Comparison of ENCODE assay signal across 8 cellular contexts in genomic region chr14:23034498-23035302, GRCh38. TPM values are rescaled to one million over a fixed set of nuclear protein-coding genes. Genes with fewer than 3 reads are reported as not detected.
A peak's percentile ranks its signal among the peaks of the same experiment; 100 is the strongest.
DNase-seq lines count a peak whose midpoint lies in the region; ATAC-seq, FAIRE-seq and TF ChIP-seq lines count a peak whose summit lies in the region.

Gene PSMB5 (minus strand): TSS chr14:23034900. CDS start chr14:23034881, 19 bp downstream.

- peak; percentile 41 for TF ChIP-seq POLR2A in transverse colon (IDR thresholded peaks at IDR 0.05)

- in situ Hi-C loops in HAP-1 (cut with MboI; ENCODE audit: low sequenced_read_pairs) (no loop called here), transverse colon (cut with MboI; ENCODE audit: low pct_ligation_motif_present in 1 of 4, low pct_unique_long_range_greater_than_20kb in 1 of 4, low sequenced_read_pairs in 3 of 4) (no loop called here)

- 0% methylated on average over 36 of the region's 36 CpGs for WGBS in pancreas, 2 donors
- WGBS in transverse colon (ENCODE audit: low coverage in 1 of 2), 2 donors: 0% methylated on average over 36 of the region's 36 CpGs; no CpG with 5 or more reads in 1 of the 2 donors

- peak; percentile 93 to 96 for DNase-seq in HAP-1 (ENCODE audit: low spot score in 2 of 2)
- DNase-seq in NCI-H226: peak; percentile 94
- peak; percentile 81 for DNase-seq in activated effector memory CD4-positive, alpha-beta T cell treated with Interleukin-2 at 50 U/mL for 16 hours
- peak; percentile 97 for DNase-seq in glomerular endothelial cell (ENCODE audit: extremely low read depth, low read depth, low spot score)
- DNase-seq in pancreas: peak; percentile 82 to 92 (median 91)
- DNase-seq in transverse colon: peak; percentile 91
- DNase-seq in NCI-H187 (lab: John Stamatoyannopoulos, UW): no peak

- TF ChIP-seq EP300 in transverse colon (IDR thresholded peaks at IDR 0.05; ENCODE audit: low read depth): no peak

- no peaks in the 10 kb centered on the region for H3K4me1 ChIP-seq in ES-I3 (ENCODE audit: insufficient read depth, low read length)
- H3K4me1 ChIP-seq in HAP-1: peaks cover 9% of the 10 kb centered on the region
- H3K4me1 ChIP-seq in pancreas: peaks cover 0 to 7% (median 5%) of the 10 kb centered on the region in 3 donors
- H3K4me1 ChIP-seq in transverse colon: peaks cover 8 to 16% (median 11%) of the 10 kb centered on the region in 4 donors

- H3K27me3 ChIP-seq in HAP-1 (ENCODE audit: low read depth) (no peaks in the 10 kb centered on the region), pancreas (no peaks in the 10 kb centered on the region), transverse colon (no peaks in the 10 kb centered on the region)

- peak within 1 kb of the TSS; percentile 66 for H3K9ac ChIP-seq in ES-I3 (ENCODE audit: low read depth, low read length)

- H3K27ac ChIP-seq in pancreas (peak within 1 kb of the TSS; percentile 61 to 87 (median 78)), transverse colon (peak within 1 kb of the TSS; percentile 91 to 96 (median 92))

- no peak for FAIRE-seq in pancreas (lab: Jason Lieb, UNC)

- TF ChIP-seq CTCF in pancreas (IDR thresholded peaks at IDR 0.05) (no peak), transverse colon (IDR thresholded peaks at IDR 0.05) (peak in 2 of 5 experiments; percentile 33 to 46)

- H3K36me3 ChIP-seq in ES-I3 (ENCODE audit: insufficient read depth, low read length) (peaks cover 10% of the 10 kb centered on the region), HAP-1 (replicated peaks) (peaks cover 44% of the 10 kb centered on the region), pancreas (peaks cover 0 to 7% (median 3%) of the 10 kb centered on the region in 3 donors), transverse colon (peaks cover 0 to 27% (median 11%) of the 10 kb centered on the region in 4 donors)

- no peaks in the 10 kb centered on the region for H3K9me3 ChIP-seq in ES-I3 (ENCODE audit: control insufficient read depth, insufficient read depth, low read length)
- no peaks in the 10 kb centered on the region for H3K9me3 ChIP-seq in HAP-1
- H3K9me3 ChIP-seq in pancreas: no peaks in the 10 kb centered on the region
- H3K9me3 ChIP-seq in transverse colon: no peaks in the 10 kb centered on the region

- intact Hi-C loops in pancreas (cut with DNase I) (no loop called here), transverse colon (cut with DNase I; ENCODE audit: low total_unique reads) (no loop called here)

- H3K4me3 ChIP-seq in HAP-1 (peak within 1 kb of the TSS; percentile 88), pancreas (peak within 1 kb of the TSS; percentile 49 to 82 (median 60)), transverse colon (peak within 1 kb of the TSS; percentile 59 to 99 (median 84))

- peak; percentile 98 to 99 (median 98) for ATAC-seq in pancreas

RNA-seq across cellular contexts. Expression of gene PSMB5, which starts in this region (rescaled TPM):
- 244 and 335 TPM in 2 replicates for total RNA-seq in glomerular endothelial cell
- total RNA-seq in pancreas: 10 to 100 TPM; 29.6 to 50.4 (median 45.9) TPM
- polyA plus RNA-seq in pancreas: 10 to 100 TPM; 31.8 to 62.9 TPM
- 10 to 100 TPM in 3 of 4 donors, 1 to 10 TPM in 1; 8.6 to 85.1 (median 42.5) TPM for total RNA-seq in transverse colon

Comparison
In these comparisons a context has a peak if more than half of its experiments do, and no peak if none do; other contexts are left out.
1. DNase-seq: peak in HAP-1 (2 of 2), NCI-H226 (single experiment), activated effector memory CD4-positive, alpha-beta T cell treated with Interleukin-2 at 50 U/mL for 16 hours (single experiment), glomerular endothelial cell (single experiment), pancreas (6 of 6) and transverse colon (single experiment); none in NCI-H187 (0 of 2).
2. Peak in every context shown above with its lines, with median percentiles within 50 percentile points of each other: H3K4me3 ChIP-seq.